In the genomic region with DNA sequence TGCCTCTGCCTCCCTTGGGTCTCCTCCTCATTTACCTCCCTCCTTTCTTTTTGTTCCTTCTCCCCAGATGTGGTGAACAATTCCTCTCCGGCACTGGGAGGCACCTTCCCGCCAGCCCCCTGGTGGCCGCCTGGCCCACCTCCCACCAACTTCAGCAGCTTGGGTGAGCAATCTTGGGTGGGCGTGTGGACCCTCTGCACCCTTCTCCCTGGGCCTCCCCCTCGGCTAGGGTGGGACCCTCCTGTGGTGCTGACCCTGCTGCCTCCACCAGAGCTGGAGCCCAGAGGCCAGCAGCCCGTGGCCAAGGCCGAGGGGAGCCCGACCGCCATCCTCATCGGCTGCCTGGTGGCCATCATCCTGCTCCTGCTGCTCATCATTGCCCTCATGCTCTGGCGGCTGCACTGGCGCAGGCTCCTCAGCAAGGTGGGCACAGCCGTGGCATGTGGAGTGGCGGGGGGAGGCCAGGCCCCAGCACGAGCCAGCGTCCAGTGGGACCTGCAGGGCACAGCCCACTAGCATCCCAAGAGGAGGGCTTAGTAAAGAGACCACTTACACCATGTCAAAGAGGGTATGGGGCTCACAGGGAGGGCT, we compare ENCODE assay signal across 1 cellular context.
A peak's percentile ranks its signal among the peaks of the same experiment; 100 is the strongest.
TF ChIP-seq lines count a peak whose summit lies in the region.

No MANE protein-coding gene starts in this region.

TF ChIP-seq in WTC11, 78 proteins besides CTCF, POLR2A, EP300 and RAD21 (continued from another document):
- TF ChIP-seq, protein P1, sequence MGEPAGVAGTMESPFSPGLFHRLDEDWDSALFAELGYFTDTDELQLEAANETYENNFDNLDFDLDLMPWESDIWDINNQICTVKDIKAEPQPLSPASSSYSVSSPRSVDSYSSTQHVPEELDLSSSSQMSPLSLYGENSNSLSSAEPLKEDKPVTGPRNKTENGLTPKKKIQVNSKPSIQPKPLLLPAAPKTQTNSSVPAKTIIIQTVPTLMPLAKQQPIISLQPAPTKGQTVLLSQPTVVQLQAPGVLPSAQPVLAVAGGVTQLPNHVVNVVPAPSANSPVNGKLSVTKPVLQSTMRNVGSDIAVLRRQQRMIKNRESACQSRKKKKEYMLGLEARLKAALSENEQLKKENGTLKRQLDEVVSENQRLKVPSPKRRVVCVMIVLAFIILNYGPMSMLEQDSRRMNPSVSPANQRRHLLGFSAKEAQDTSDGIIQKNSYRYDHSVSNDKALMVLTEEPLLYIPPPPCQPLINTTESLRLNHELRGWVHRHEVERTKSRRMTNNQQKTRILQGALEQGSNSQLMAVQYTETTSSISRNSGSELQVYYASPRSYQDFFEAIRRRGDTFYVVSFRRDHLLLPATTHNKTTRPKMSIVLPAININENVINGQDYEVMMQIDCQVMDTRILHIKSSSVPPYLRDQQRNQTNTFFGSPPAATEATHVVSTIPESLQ (CRISPR knock-in tag; IDR thresholded peaks at IDR 0.05) = no peak
- TF ChIP-seq ESRRA (CRISPR knock-in tag; IDR thresholded peaks at IDR 0.05; ENCODE audit: borderline replicate concordance) (0 out of 2 replicates have a peak, but pooled peaks have one; percentile 33), NR2C2 (CRISPR knock-in tag; IDR thresholded peaks at IDR 0.05) (no peak)
